In the genomic region with DNA sequence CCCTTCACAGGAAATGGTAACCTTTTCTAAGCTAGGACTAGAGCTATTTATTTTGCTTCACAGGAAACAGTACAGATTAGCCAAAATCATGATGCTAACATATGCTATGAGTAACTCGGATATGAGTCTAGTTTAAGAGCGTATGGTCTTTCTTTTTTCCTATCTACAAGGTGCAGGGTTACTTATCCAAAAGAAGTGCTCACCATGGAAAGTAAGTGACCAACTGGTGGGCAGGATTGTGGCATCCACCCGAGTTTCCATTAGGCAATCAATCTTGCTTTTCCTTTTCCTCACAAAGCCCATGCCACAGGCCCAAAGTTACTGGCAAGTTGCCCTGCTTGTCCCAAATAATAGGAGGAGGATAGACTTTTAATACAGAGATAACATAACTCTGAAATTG, we compare ENCODE assay signal across 24 cellular contexts.
"Had no signal": no experiment of that assay in that cellular context is flagged by ENCODE, and none has a peak within 500 bp of the region (broad histone marks: within the 10 kb centered on the region; RNA-seq: fewer than 3 reads in every experiment).

No MANE protein-coding gene starts in this region.

- H3K4me1 Mint-ChIP-seq: activated naive CD4-positive, alpha-beta T cell treated with anti-CD3 and anti-CD28 coated beads, Interleukin-2, amount 50 U/mL, for 24 hours; IgD-negative memory B cell had no signal

- H3K4me3 ChIP-seq: body of pancreas, Peyer's patch, SJSA1 had no signal

- H3K36me3 Mint-ChIP-seq: activated naive CD4-positive, alpha-beta T cell treated with anti-CD3 and anti-CD28 coated beads, Interleukin-2, amount 50 U/mL, for 24 hours; IgD-negative memory B cell had no signal

- ATAC-seq: activated CD4-positive, CD25-positive, alpha-beta regulatory T cell treated with anti-CD3 and anti-CD28 coated beads, Interleukin-2, amount 50 U/mL, for 24 hours; activated CD8-positive, alpha-beta T cell treated with anti-CD3 and anti-CD28 coated beads for 36 hours; body of pancreas; SK-N-SH treated with all-trans-retinoic acid at 6 μM for 48 hours had no signal

- H3K9me3 Mint-ChIP-seq: activated naive CD4-positive, alpha-beta T cell treated with anti-CD3 and anti-CD28 coated beads, Interleukin-2, amount 50 U/mL, for 24 hours had no signal

- H3K36me3 ChIP-seq: Peyer's patch, SJSA1 had no signal

- H3K27me3 ChIP-seq: body of pancreas, Peyer's patch, SJSA1 had no signal

- H3K27ac ChIP-seq: body of pancreas, Peyer's patch, RWPE1, SJSA1 had no signal

- H3K9me3 ChIP-seq: body of pancreas, Peyer's patch, SJSA1 had no signal

- DNase-seq: activated CD4-positive, alpha-beta T cell treated with anti-CD3 and anti-CD28 coated beads for 4 hours; activated CD8-positive, alpha-beta memory T cell treated with anti-CD3 and anti-CD28 coated beads, Interleukin-2, amount 50 U/mL, for 4 hours; activated CD8-positive, alpha-beta T cell treated with anti-CD3 and anti-CD28 coated beads for 36 hours; activated T-cell treated with anti-CD3 and anti-CD28 coated beads, Interleukin-2, amount 50 U/mL, for 1 hour; aorta; body of pancreas; KG1; NCI-H1105; NCI-H1436; NCI-H187; NCI-H2081; NCI-H446; NCI-H524; NCI-H774; OCI-M1; Peyer's patch; SHP77; SW 1271 had no signal

- H3K27me3 Mint-ChIP-seq: activated CD8-positive, alpha-beta T cell treated with anti-CD3 and anti-CD28 coated beads for 36 hours; activated naive CD4-positive, alpha-beta T cell treated with anti-CD3 and anti-CD28 coated beads, Interleukin-2, amount 50 U/mL, for 24 hours; IgD-negative memory B cell had no signal

- H3K4me3 Mint-ChIP-seq: activated CD8-positive, alpha-beta T cell treated with anti-CD3 and anti-CD28 coated beads for 36 hours; activated naive CD4-positive, alpha-beta T cell treated with anti-CD3 and anti-CD28 coated beads, Interleukin-2, amount 50 U/mL, for 24 hours; IgD-negative memory B cell had no signal

- H3K4me1 ChIP-seq: body of pancreas, Peyer's patch, SJSA1 had no signal

- H3K27ac Mint-ChIP-seq: activated CD8-positive, alpha-beta T cell treated with anti-CD3 and anti-CD28 coated beads for 36 hours; activated naive CD4-positive, alpha-beta T cell treated with anti-CD3 and anti-CD28 coated beads, Interleukin-2, amount 50 U/mL, for 24 hours; IgD-negative memory B cell had no signal
